Comparison of ENCODE assay signal across 8 cellular contexts in the genomic region with DNA sequence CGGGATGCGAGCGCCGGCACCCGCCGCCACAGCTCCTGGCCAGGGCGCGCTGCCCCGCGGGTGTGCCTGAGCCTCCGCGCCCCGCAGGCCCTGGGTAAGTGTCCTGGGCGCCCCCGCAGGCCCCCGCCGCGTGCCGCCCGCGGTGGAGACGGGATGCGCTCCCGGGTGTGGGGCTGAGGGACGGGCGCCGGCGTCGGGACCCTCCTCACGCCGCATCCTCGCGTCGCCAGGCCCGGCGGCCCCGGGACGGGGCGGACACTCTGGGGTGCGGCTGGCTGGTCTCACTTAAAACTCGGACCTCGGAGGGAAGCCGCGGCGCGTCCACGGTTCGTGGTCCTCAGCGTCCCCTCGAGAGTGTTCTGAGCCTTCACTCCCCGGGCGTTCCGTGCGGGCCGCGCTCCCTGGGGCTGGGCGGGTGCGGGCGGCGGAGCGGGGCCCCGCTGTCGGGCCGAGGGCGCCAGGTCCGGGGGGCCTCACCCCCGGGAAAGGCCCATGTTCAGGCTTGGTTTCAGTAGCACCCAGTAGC. TPM values are rescaled to one million over a fixed set of nuclear protein-coding genes. Genes with fewer than 3 reads are reported as not detected.
DNase-seq lines count a peak whose midpoint lies in the region; ATAC-seq and TF ChIP-seq lines count a peak whose summit lies in the region.

No MANE protein-coding gene starts in this region.

- H3K4me1 ChIP-seq in iPS-15b (ENCODE audit: control insufficient read depth, insufficient read depth, low read length) (no peaks in the 10 kb centered on the region), MM.1S (ENCODE audit: low read length) (no peaks in the 10 kb centered on the region)

- H3K79me2 ChIP-seq in MM.1S (ENCODE audit: low read length) = no peaks in the 10 kb centered on the region

- peak overlapping the region in 1 of 2 donors; percentile 82 for H3K4me3 Mint-ChIP-seq in CD14-positive monocyte

- H3K4me2 ChIP-seq in MM.1S (ENCODE audit: low read depth, low read length) = no peak overlapping the region

- H3K36me3 Mint-ChIP-seq in CD14-positive monocyte = peaks cover under 1 to 1% of the 10 kb centered on the region in 2 donors

- intact Hi-C loops in CD14-positive monocyte (cut with micrococcal nuclease) = no loop called here

- POLR2A ChIA-PET in RWPE1 (lab: Yijun Ruan, JAX; ENCODE audit: low non-redundant PET) = no interaction called here

- CTCF ChIA-PET in RWPE1 (lab: Yijun Ruan, JAX) = interaction anchor here (0.6 to 1.0 kb wide), 2 partner anchors 109 to 150 kb away, joined by 3 read pairs; no protein-coding TSS in a partner anchor

- H3K27me3 ChIP-seq in iPS-15b (ENCODE audit: control insufficient read depth, insufficient read depth, low read length) = peaks cover 45% of the 10 kb centered on the region
- H3K27me3 ChIP-seq in MM.1S (replicated peaks; ENCODE audit: insufficient read depth, low read length) = peaks cover 12% of the 10 kb centered on the region; the same call in 1 of the 2 replicates

- no peaks in the 10 kb centered on the region for H4K20me1 ChIP-seq in MM.1S (ENCODE audit: insufficient read depth, low read length)

- no peaks in the 10 kb centered on the region for H3K9me3 ChIP-seq in iPS-15b (ENCODE audit: control insufficient read depth, insufficient read depth, low read length)
- no peaks in the 10 kb centered on the region for H3K9me3 ChIP-seq in MM.1S (replicated peaks; ENCODE audit: insufficient read depth, low read length)

- peaks cover 5% of the 10 kb centered on the region for H3K4me1 Mint-ChIP-seq in CD14-positive monocyte

- H3K9ac ChIP-seq in iPS-15b (ENCODE audit: low read depth, low read length) (no peak overlapping the region), MM.1S (ENCODE audit: low read length) (no peak overlapping the region)

- H3K9me2 ChIP-seq in MM.1S (replicated peaks; ENCODE audit: insufficient read depth, low read length) = no peaks in the 10 kb centered on the region

- H3K36me3 ChIP-seq in iPS-15b (ENCODE audit: control insufficient read depth, insufficient read depth, low read length) = peaks cover 4% of the 10 kb centered on the region
- H3K36me3 ChIP-seq in MM.1S (replicated peaks; ENCODE audit: insufficient read depth, low read length) = no peaks in the 10 kb centered on the region

- no peak overlapping the region for H2AFZ ChIP-seq in MM.1S (ENCODE audit: low read length)

- peaks cover 0 to 10% (median 6%) of the 10 kb centered on the region in 7 donors for H3K9me3 Mint-ChIP-seq in CD14-positive monocyte

- H3K4me3 ChIP-seq in iPS-15b (ENCODE audit: low read depth, low read length) (peak overlapping the region; percentile 55), MM.1S (ENCODE audit: low read length) (no peak overlapping the region)

- DNase-seq in CD14-positive monocyte (ENCODE audit: low spot score) (no peak), RWPE1 (ENCODE audit: low spot score) (no peak), NCI-H146 treated with DMSO at 0.1 percent for 48 hours (lab: John Stamatoyannopoulos, UW; ENCODE audit: unreplicated experiment) (no peak), MM.1S (no peak)
- no peak for DNase-seq in activated CD4-positive, alpha-beta T cell treated with anti-CD3 and anti-CD28 coated beads for 4 hours

- peak; percentile 3 for ATAC-seq in GM21447 (IDR thresholded peaks at IDR 0.05; ENCODE audit: unreplicated experiment)
- no peak for ATAC-seq in HG03139 (IDR thresholded peaks at IDR 0.05; ENCODE audit: unreplicated experiment)

- no peaks in the 10 kb centered on the region for H3F3A ChIP-seq in MM.1S (ENCODE audit: insufficient read depth, low read length)

- TF ChIP-seq CTCF in CD14-positive monocyte (IDR thresholded peaks at IDR 0.05) (peak; percentile 25), RWPE1 (conservative IDR thresholded peaks at IDR 0.05; ENCODE audit: low read depth) (peak; percentile 41; the same call in 1 of the 2 replicates), MM.1S (IDR thresholded peaks at IDR 0.05; ENCODE audit: low read length) (no peak)

- peak overlapping the region; percentile 9; the same call in 1 of the 2 replicates for H3K27ac ChIP-seq in RWPE1
- no peak overlapping the region for H3K27ac ChIP-seq in MM.1S (ENCODE audit: low read length)

- H3K27me3 Mint-ChIP-seq in CD14-positive monocyte (ENCODE audit: low read depth in 3 of 3) = peaks cover 53 to 68% (median 62%) of the 10 kb centered on the region in 3 donors

- no peak overlapping the region for H3K27ac Mint-ChIP-seq in CD14-positive monocyte

RNA-seq across cellular contexts. Expression of a gene that starts 0.3 kb away (rescaled TPM):
- under 1 TPM in 1 of 2 donors, not detected in 1; 0.15 TPM for polyA plus RNA-seq in CD14-positive monocyte

RNA-seq across cellular contexts. Expression of a gene that starts 50.3 kb away (rescaled TPM):
- 100 to 1,000 TPM; 212 to 219 TPM for polyA plus RNA-seq in CD14-positive monocyte
